In genomic region chr1:10253755-10254154, GRCh38 we compare ENCODE assay signal across 8 cellular contexts. TPM values are rescaled to one million over a fixed set of nuclear protein-coding genes. Genes with fewer than 3 reads are reported as not detected.
DNase-seq lines count a peak whose midpoint lies in the region; ATAC-seq, FAIRE-seq and TF ChIP-seq lines count a peak whose summit lies in the region.

No MANE protein-coding gene starts in this region.

- peak; percentile 29 for DNase-seq in GF-D8 (lab: John Stamatoyannopoulos, UW)
- peak; percentile 37 for DNase-seq in RCC 7860 (ENCODE audit: low spot score)
- peak; percentile 83 for DNase-seq in fibroblast of the aortic adventitia (ENCODE audit: low read depth)
- DNase-seq in pulmonary artery endothelial cell (ENCODE audit: low read depth, low spot score): peak; percentile 19
- no peak for DNase-seq in stimulated activated CD4-positive, alpha-beta T cell treated with anti-CD3 and anti-CD28 coated beads, Interleukin-1b, Interleukin-23, amount 100 ng/mL, for 48 hours
- DNase-seq in Calu3: no peak
- DNase-seq in posterior vena cava (ENCODE audit: low spot score): no peak

- H3K4me1 Mint-ChIP-seq in Calu3 (ENCODE audit: low read depth, unreplicated experiment): no peaks in the 10 kb centered on the region

- intact Hi-C loops in Calu3 (cut with micrococcal nuclease; ENCODE audit: unreplicated experiment) (no loop called here), posterior vena cava (cut with DNase I) (no loop called here)

- no peaks in the 10 kb centered on the region for H3K9me3 Mint-ChIP-seq in Calu3 (ENCODE audit: low read depth, unreplicated experiment)

- no peak overlapping the region for H3K4me3 Mint-ChIP-seq in Calu3 (ENCODE audit: low read depth, unreplicated experiment)

- FAIRE-seq in RCC 7860 (lab: Jason Lieb, UNC): no peak

- TF ChIP-seq CTCF in fibroblast of the aortic adventitia (IDR thresholded peaks at IDR 0.05; ENCODE audit: insufficient read depth, low read length) (no peak), Calu3 (IDR thresholded peaks at IDR 0.05; ENCODE audit: unreplicated experiment) (no peak)

- BruUV-seq in Calu3 (replicated peaks; lab: Mats Ljungman, UMichigan): no TSS peak

- no peak overlapping the region for H3K4me3 ChIP-seq in fibroblast of the aortic adventitia (ENCODE audit: low read depth, low read length)

- CTCF ChIA-PET in Calu3 (lab: Charles Lee): no interaction called here

- H3K27me3 Mint-ChIP-seq in Calu3 (ENCODE audit: unreplicated experiment): no peaks in the 10 kb centered on the region

- H3K27ac Mint-ChIP-seq in Calu3 (ENCODE audit: unreplicated experiment): no peak overlapping the region

- no peaks in the 10 kb centered on the region for H3K36me3 Mint-ChIP-seq in Calu3 (ENCODE audit: insufficient read depth, unreplicated experiment)

- ATAC-seq in GM21737 (IDR thresholded peaks at IDR 0.05; ENCODE audit: unreplicated experiment): no peak

RNA-seq across cellular contexts. Expression of gene KIF1B, which starts 43.4 kb away (rescaled TPM):
- total RNA-seq in fibroblast of the aortic adventitia (ENCODE audit: low replicate concordance): 34.8 and 45.5 TPM in 2 replicates
- total RNA-seq in pulmonary artery endothelial cell: 28.0 and 37.8 TPM in 2 replicates
- total RNA-seq in Calu3 (2022): 17.1 and 17.8 TPM in 2 replicates
- total RNA-seq in posterior vena cava: 10 to 100 TPM; 47.9 to 79.4 TPM

Comparison
In these comparisons a context has a peak if more than half of its experiments do, and no peak if none do; other contexts are left out.
1. DNase-seq: peak in GF-D8 (single experiment), RCC 7860 (single experiment), fibroblast of the aortic adventitia (single experiment) and pulmonary artery endothelial cell (single experiment); none in stimulated activated CD4-positive, alpha-beta T cell treated with anti-CD3 and anti-CD28 coated beads, Interleukin-1b, Interleukin-23, amount 100 ng/mL, for 48 hours (single experiment), Calu3 (single experiment) and posterior vena cava (single experiment).